10 cellular contexts compared by ENCODE assay signal in genomic region chr4:102321260-102321991, GRCh38. TPM values are rescaled to one million over a fixed set of nuclear protein-coding genes. Genes with fewer than 3 reads are reported as not detected.
DNase-seq lines count a peak whose midpoint lies in the region; ATAC-seq lines count a peak whose summit lies in the region.
"Had no signal": no experiment of that assay in that cellular context is flagged by ENCODE, and none has a peak within 500 bp of the region (broad histone marks: within the 10 kb centered on the region; RNA-seq: fewer than 3 reads in every experiment).

No MANE protein-coding gene starts in this region.

- H3K36me3 Mint-ChIP-seq in activated naive CD8-positive, alpha-beta T cell = peaks cover 25% of the 10 kb centered on the region
- peaks cover 25% of the 10 kb centered on the region for H3K36me3 Mint-ChIP-seq in activated naive CD8-positive, alpha-beta T cell treated with anti-CD3 and anti-CD28 coated beads for 36 hours

- peaks cover 5% of the 10 kb centered on the region for H3K9me3 Mint-ChIP-seq in activated naive CD8-positive, alpha-beta T cell (ENCODE audit: low read depth)
- H3K9me3 Mint-ChIP-seq in activated naive CD8-positive, alpha-beta T cell treated with anti-CD3 and anti-CD28 coated beads for 36 hours = no peaks in the 10 kb centered on the region
- H3K9me3 Mint-ChIP-seq: activated CD4-positive, alpha-beta memory T cell treated with anti-CD3 and anti-CD28 coated beads, Interleukin-2, amount 10 ng/mL, durations not matched to agents 7 days and 5 days had no signal

- peak; percentile 96 for ATAC-seq in HG02610 (IDR thresholded peaks at IDR 0.05; ENCODE audit: unreplicated experiment)
- peak; percentile 90 for ATAC-seq in HG03565 (IDR thresholded peaks at IDR 0.05; ENCODE audit: unreplicated experiment)

- H3K4me3 Mint-ChIP-seq in activated naive CD8-positive, alpha-beta T cell = no peak overlapping the region
- H3K4me3 Mint-ChIP-seq in activated naive CD8-positive, alpha-beta T cell treated with anti-CD3 and anti-CD28 coated beads for 36 hours = no peak overlapping the region
- H3K4me3 Mint-ChIP-seq: activated CD4-positive, alpha-beta memory T cell treated with anti-CD3 and anti-CD28 coated beads, Interleukin-2, amount 10 ng/mL, durations not matched to agents 7 days and 5 days had no signal

- peak overlapping the region; percentile 16 for H3K27ac Mint-ChIP-seq in activated naive CD8-positive, alpha-beta T cell
- no peak overlapping the region for H3K27ac Mint-ChIP-seq in activated naive CD8-positive, alpha-beta T cell treated with anti-CD3 and anti-CD28 coated beads for 36 hours
- H3K27ac Mint-ChIP-seq: activated CD4-positive, alpha-beta memory T cell treated with anti-CD3 and anti-CD28 coated beads, Interleukin-2, amount 10 ng/mL, durations not matched to agents 7 days and 5 days had no signal

- DNase-seq in activated naive CD8-positive, alpha-beta T cell treated with anti-CD3 and anti-CD28 coated beads for 36 hours = no peak
- DNase-seq in hippocampal formation (lab: John Stamatoyannopoulos, UW) = no peak
- DNase-seq in NOMO-1 treated with DMSO at 0.1 percent for 48 hours (lab: John Stamatoyannopoulos, UW; ENCODE audit: unreplicated experiment) = no peak
- no peak for DNase-seq in NCI-H1048 (lab: John Stamatoyannopoulos, UW)
- no peak for DNase-seq in activated CD4-positive, CD25-positive, alpha-beta regulatory T cell treated with anti-CD3 and anti-CD28 coated beads, Interleukin-2, amount 50 U/mL, for 72 hours
- DNase-seq: activated CD4-positive, alpha-beta memory T cell treated with anti-CD3 and anti-CD28 coated beads, Interleukin-2, amount 10 ng/mL, durations not matched to agents 7 days and 5 days; Peyer's patch had no signal

- peaks cover 46% of the 10 kb centered on the region for H3K4me1 Mint-ChIP-seq in activated naive CD8-positive, alpha-beta T cell (ENCODE audit: low read depth)
- H3K4me1 Mint-ChIP-seq in activated naive CD8-positive, alpha-beta T cell treated with anti-CD3 and anti-CD28 coated beads for 36 hours = peaks cover 30% of the 10 kb centered on the region

- no peaks in the 10 kb centered on the region for H3K27me3 Mint-ChIP-seq in activated naive CD8-positive, alpha-beta T cell
- H3K27me3 Mint-ChIP-seq in activated naive CD8-positive, alpha-beta T cell treated with anti-CD3 and anti-CD28 coated beads for 36 hours = no peaks in the 10 kb centered on the region
- H3K27me3 Mint-ChIP-seq: activated CD4-positive, alpha-beta memory T cell treated with anti-CD3 and anti-CD28 coated beads, Interleukin-2, amount 10 ng/mL, durations not matched to agents 7 days and 5 days had no signal

RNA-seq across cellular contexts. Expression of gene SLC39A8, which starts 23.9 kb away (rescaled TPM):
- 10 to 100 TPM; 53.6 to 55.8 TPM for total RNA-seq in activated naive CD8-positive, alpha-beta T cell treated with anti-CD3 and anti-CD28 coated beads for 36 hours
